1 cellular context compared by ENCODE assay signal in the genomic region with DNA sequence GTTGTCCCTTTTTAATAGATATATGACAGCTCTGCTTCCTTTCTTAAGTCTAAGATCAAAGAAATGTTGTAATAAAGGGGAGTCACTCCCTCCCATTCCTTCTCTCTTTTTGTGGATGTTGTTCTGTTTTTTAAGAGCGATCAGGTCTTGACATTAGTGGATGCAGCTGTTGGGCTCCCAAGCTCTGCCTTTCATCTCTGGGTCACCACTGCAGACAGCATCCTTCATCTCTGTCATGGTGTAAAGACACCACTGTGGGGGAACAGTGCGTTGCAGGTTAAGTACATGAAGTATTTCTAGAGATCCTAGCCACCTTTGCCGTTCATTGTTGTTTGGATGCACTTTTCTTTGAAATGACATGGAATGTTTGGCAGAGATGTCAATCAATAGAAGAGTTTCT.
TF ChIP-seq lines count a peak whose summit lies in the region.

No MANE protein-coding gene starts in this region.

TF ChIP-seq in A549, 52 proteins besides CTCF, POLR2A, EP300 and RAD21 (continued from another document):
- TF ChIP-seq, protein P1, sequence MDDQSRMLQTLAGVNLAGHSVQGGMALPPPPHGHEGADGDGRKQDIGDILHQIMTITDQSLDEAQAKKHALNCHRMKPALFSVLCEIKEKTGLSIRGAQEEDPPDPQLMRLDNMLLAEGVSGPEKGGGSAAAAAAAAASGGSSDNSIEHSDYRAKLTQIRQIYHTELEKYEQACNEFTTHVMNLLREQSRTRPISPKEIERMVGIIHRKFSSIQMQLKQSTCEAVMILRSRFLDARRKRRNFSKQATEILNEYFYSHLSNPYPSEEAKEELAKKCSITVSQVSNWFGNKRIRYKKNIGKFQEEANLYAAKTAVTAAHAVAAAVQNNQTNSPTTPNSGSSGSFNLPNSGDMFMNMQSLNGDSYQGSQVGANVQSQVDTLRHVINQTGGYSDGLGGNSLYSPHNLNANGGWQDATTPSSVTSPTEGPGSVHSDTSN (IDR thresholded peaks at IDR 0.05) = no peak
- no peak for TF ChIP-seq FOXS1 (CRISPR knock-in tag; IDR thresholded peaks at IDR 0.05)
- TF ChIP-seq NFE2L2 (conservative IDR thresholded peaks at IDR 0.05; ENCODE audit: low read length) = no peak
TF ChIP-seq in A549: peak in this region for 0.
